Comparison of ENCODE assay signal across 8 cellular contexts in genomic region chr1:26234644-26235384, GRCh38. TPM values are rescaled to one million over a fixed set of nuclear protein-coding genes. Genes with fewer than 3 reads are reported as not detected.
DNase-seq lines count a peak whose midpoint lies in the region; ATAC-seq, FAIRE-seq and TF ChIP-seq lines count a peak whose summit lies in the region.

No MANE protein-coding gene starts in this region.

- H3K27me3 ChIP-seq in OCI-LY3 (ENCODE audit: low read depth, low read length), result no peaks in the 10 kb centered on the region
- no peaks in the 10 kb centered on the region for H3K27me3 ChIP-seq in bronchial epithelial cell (ENCODE audit: control insufficient read depth, insufficient read depth, low read length)
- no peaks in the 10 kb centered on the region for H3K27me3 ChIP-seq in left lung

- peaks cover 56% of the 10 kb centered on the region for H3K79me2 ChIP-seq in OCI-LY3 (ENCODE audit: low read length)

- H3K27ac ChIP-seq in OCI-LY3 (ENCODE audit: low read length), result peak overlapping the region; percentile 57
- H3K27ac ChIP-seq in left lung, result peak overlapping the region; percentile 89 to 92
- H3K27ac ChIP-seq in substantia nigra (ENCODE audit: low read depth, low read length, poor library complexity, severe bottlenecking), result peak overlapping the region; percentile 92

- no peaks in the 10 kb centered on the region for H4K20me1 ChIP-seq in OCI-LY3 (ENCODE audit: insufficient read depth, low read length)

- H3K9me3 ChIP-seq in OCI-LY3 (ENCODE audit: insufficient read depth, low read length) (no peaks in the 10 kb centered on the region), left lung (no peaks in the 10 kb centered on the region)

- peak overlapping the region; percentile 94 for H3K9ac ChIP-seq in OCI-LY3 (ENCODE audit: low read length)

- DNase-seq in DMS114 treated with DMSO at 0.1 percent for 48 hours (lab: John Stamatoyannopoulos, UW; ENCODE audit: unreplicated experiment), result peak; percentile 29
- DNase-seq in bronchial epithelial cell (ENCODE audit: low read depth), result peak; percentile 27
- DNase-seq in left lung, result no peak
- DNase-seq in substantia nigra (lab: John Stamatoyannopoulos, UW), result peak in 14 of 49 donors; percentile 2 to 45 (median 24)

- peak overlapping the region; percentile 90 for H3K4me2 ChIP-seq in OCI-LY3 (ENCODE audit: low read length)

- no peak for FAIRE-seq in bronchial epithelial cell (lab: Jason Lieb, UNC)

- 0 out of 2 replicates have a peak overlapping the region, but pooled peaks have one; percentile 34 for H2AFZ ChIP-seq in OCI-LY3 (ENCODE audit: low read depth, low read length)

- ATAC-seq in GM21619 (IDR thresholded peaks at IDR 0.05; ENCODE audit: unreplicated experiment) (peak; percentile 3), left lung (peak; percentile 1), HG03159 (IDR thresholded peaks at IDR 0.05; ENCODE audit: unreplicated experiment) (no peak), GM18909 (IDR thresholded peaks at IDR 0.05; ENCODE audit: poor library complexity, unreplicated experiment) (no peak)

- H3K4me1 ChIP-seq in OCI-LY3 (ENCODE audit: low read length) (peaks cover 19% of the 10 kb centered on the region), left lung (peaks cover 5 to 28% of the 10 kb centered on the region in 2 donors)

- H3K36me3 ChIP-seq in OCI-LY3 (replicated peaks; ENCODE audit: low read depth, low read length), result peaks cover 2% of the 10 kb centered on the region
- no peaks in the 10 kb centered on the region for H3K36me3 ChIP-seq in bronchial epithelial cell (ENCODE audit: control insufficient read depth, insufficient read depth, low read length)
- no peaks in the 10 kb centered on the region for H3K36me3 ChIP-seq in left lung

- intact Hi-C loops in left lung (cut with DNase I), result no loop called here

- TF ChIP-seq CTCF in OCI-LY3 (IDR thresholded peaks at IDR 0.05; ENCODE audit: low read depth, low read length) (no peak), bronchial epithelial cell (IDR thresholded peaks at IDR 0.05; ENCODE audit: insufficient read depth, low read length, severe bottlenecking) (peak; percentile 19), left lung (IDR thresholded peaks at IDR 0.05) (no peak)

- peak overlapping the region; percentile 98 for H3K4me3 ChIP-seq in OCI-LY3 (ENCODE audit: low read length)
- peak overlapping the region; percentile 78 for H3K4me3 ChIP-seq in bronchial epithelial cell (ENCODE audit: low read depth, low read length)
- peak overlapping the region; percentile 72 to 79 for H3K4me3 ChIP-seq in left lung

RNA-seq across cellular contexts. Expression of gene CEP85, which starts 0.8 kb away (rescaled TPM):
- total RNA-seq in bronchial epithelial cell, result 8.1 and 8.4 TPM in 2 replicates
- 10 to 100 TPM; 12.1 to 13.6 TPM for total RNA-seq in left lung

RNA-seq across cellular contexts. Expression of gene CATSPER4, which starts 44.4 kb away (rescaled TPM):
- total RNA-seq in bronchial epithelial cell (under 0.01 TPM in 2 replicates), left lung (not detected)

RNA-seq across cellular contexts. Expression of gene SH3BGRL3, which starts 45.1 kb away (rescaled TPM):
- total RNA-seq in bronchial epithelial cell, result 14.5 and 28.7 TPM in 2 replicates
- 100 to 1,000 TPM; 210 to 347 TPM for total RNA-seq in left lung

RNA-seq across cellular contexts. Expression of gene CNKSR1, which starts 57.5 kb away (rescaled TPM):
- total RNA-seq in bronchial epithelial cell (11.8 and 15.8 TPM in 2 replicates), left lung (10 to 100 TPM; 17.2 to 32.9 TPM)

Comparison
In these comparisons a context has a peak if more than half of its experiments do, and no peak if none do; other contexts are left out.
1. DNase-seq: peak in DMS114 treated with DMSO at 0.1 percent for 48 hours (single experiment) and bronchial epithelial cell (single experiment); none in left lung (0 of 2).
2. ATAC-seq: peak in GM21619 (single experiment) and left lung (single experiment); none in HG03159 (single experiment) and GM18909 (single experiment).
3. Peak in every context shown above with its lines, with median percentiles within 50 percentile points of each other: H3K27ac ChIP-seq and H3K4me3 ChIP-seq.